17 cellular contexts compared by ENCODE assay signal in the genomic region with DNA sequence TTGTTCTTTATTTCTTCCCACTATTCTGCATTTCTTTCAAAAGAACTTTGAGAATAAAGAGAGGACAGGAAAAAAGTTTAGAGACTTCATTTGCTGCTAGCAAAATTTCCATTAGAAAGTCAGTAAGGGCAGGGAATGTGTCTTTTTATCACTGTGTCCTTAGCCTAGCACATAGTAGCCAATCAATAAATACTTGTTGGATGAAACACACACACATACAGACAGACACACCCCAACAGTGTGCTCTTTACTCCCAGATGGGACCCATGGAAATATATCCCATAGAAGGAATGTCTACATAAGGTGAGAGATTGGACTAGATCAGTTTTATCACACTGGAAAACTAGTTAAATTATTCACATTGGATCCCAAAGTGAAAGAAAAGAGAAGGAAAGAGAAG. TPM values are rescaled to one million over a fixed set of nuclear protein-coding genes. Genes with fewer than 3 reads are reported as not detected.
DNase-seq lines count a peak whose midpoint lies in the region; ATAC-seq, FAIRE-seq and TF ChIP-seq lines count a peak whose summit lies in the region.
"Had no signal": no experiment of that assay in that cellular context is flagged by ENCODE, and none has a peak within 500 bp of the region (broad histone marks: within the 10 kb centered on the region; RNA-seq: fewer than 3 reads in every experiment).

No MANE protein-coding gene starts in this region.

- H3K27me3 Mint-ChIP-seq in activated naive CD4-positive, alpha-beta T cell treated with anti-CD3 and anti-CD28 coated beads, Interleukin-2, amount 50 U/mL, for 24 hours = no peaks in the 10 kb centered on the region
- no peaks in the 10 kb centered on the region for H3K27me3 Mint-ChIP-seq in astrocyte (ENCODE audit: low read depth, unreplicated experiment)
- H3K27me3 Mint-ChIP-seq in progenitor cell of endocrine pancreas = no peaks in the 10 kb centered on the region
- H3K27me3 Mint-ChIP-seq: CD8-positive, alpha-beta memory T cell had no signal

- H3K79me2 ChIP-seq in astrocyte (ENCODE audit: insufficient read depth, low read length) = no peaks in the 10 kb centered on the region

- ATAC-seq in activated naive CD4-positive, alpha-beta T cell treated with anti-CD3 and anti-CD28 coated beads, Interleukin-2, amount 50 U/mL, for 72 hours = no peak
- ATAC-seq: GM12878 had no signal

- peaks cover 5% of the 10 kb centered on the region for H3K4me1 Mint-ChIP-seq in activated naive CD4-positive, alpha-beta T cell treated with anti-CD3 and anti-CD28 coated beads, Interleukin-2, amount 50 U/mL, for 24 hours
- H3K4me1 Mint-ChIP-seq in astrocyte (ENCODE audit: low read depth, unreplicated experiment) (peaks cover 18% of the 10 kb centered on the region), progenitor cell of endocrine pancreas (ENCODE audit: low read depth) (peaks cover 8% of the 10 kb centered on the region)

- H4K20me1 ChIP-seq in astrocyte (ENCODE audit: insufficient read depth, low read length) = no peaks in the 10 kb centered on the region
- H4K20me1 ChIP-seq: BLaER1 had no signal

- H3K4me1 ChIP-seq in astrocyte (ENCODE audit: insufficient read depth, low read length) = no peaks in the 10 kb centered on the region
- H3K4me1 ChIP-seq: BLaER1 had no signal

- TF ChIP-seq CTCF in astrocyte (IDR thresholded peaks at IDR 0.05; ENCODE audit: insufficient read depth, low read depth, low read length) (no peak), progenitor cell of endocrine pancreas (IDR thresholded peaks at IDR 0.05; ENCODE audit: unreplicated experiment) (no peak)

- no peak overlapping the region for H3K9ac ChIP-seq in astrocyte (ENCODE audit: low read length)
- H3K9ac ChIP-seq: BLaER1 had no signal

- H3K36me3 ChIP-seq in astrocyte (ENCODE audit: insufficient read depth, low read length) = no peaks in the 10 kb centered on the region
- H3K36me3 ChIP-seq: BLaER1 had no signal

- no peak for DNase-seq in activated naive CD4-positive, alpha-beta T cell treated with anti-CD3 and anti-CD28 coated beads, Interleukin-2, amount 50 U/mL, for 72 hours (ENCODE audit: low spot score in 2 of 2)
- no peak for DNase-seq in astrocyte (ENCODE audit: low read depth)
- DNase-seq in progenitor cell of endocrine pancreas (ENCODE audit: low spot score, unreplicated experiment) = no peak
- no peak for DNase-seq in activated CD4-positive, CD25-positive, alpha-beta regulatory T cell (lab: John Stamatoyannopoulos, UW)
- DNase-seq in DMS53 treated with DMSO at 0.1 percent for 48 hours (lab: John Stamatoyannopoulos, UW; ENCODE audit: unreplicated experiment) = no peak
- no peak for DNase-seq in cerebellar cortex (ENCODE audit: low spot score)
- DNase-seq: AML-193; Caco-2; CD8-positive, alpha-beta memory T cell; DMS53; HCEC 1CT; IMR-90 had no signal

- H3K4me2 ChIP-seq in astrocyte (ENCODE audit: low read length) = no peak overlapping the region
- H3K4me2 ChIP-seq: BLaER1 had no signal

- no peak overlapping the region for H3K4me3 Mint-ChIP-seq in activated naive CD4-positive, alpha-beta T cell treated with anti-CD3 and anti-CD28 coated beads, Interleukin-2, amount 50 U/mL, for 24 hours
- H3K4me3 Mint-ChIP-seq in astrocyte (ENCODE audit: unreplicated experiment) (peak overlapping the region; percentile 37), progenitor cell of endocrine pancreas (ENCODE audit: low read depth) (no peak overlapping the region)
- H3K4me3 Mint-ChIP-seq: CD8-positive, alpha-beta memory T cell had no signal

- no peak overlapping the region for H3K27ac ChIP-seq in astrocyte (ENCODE audit: low read depth, low read length)
- H3K27ac ChIP-seq: 22Rv1, BLaER1 had no signal

- H3K4me3 ChIP-seq in astrocyte (ENCODE audit: insufficient read depth, low read depth, low read length) = no peak overlapping the region
- H3K4me3 ChIP-seq: BLaER1, GM12878 had no signal

- no peaks in the 10 kb centered on the region for H3K9me3 ChIP-seq in astrocyte (ENCODE audit: insufficient read depth, low read depth, low read length)
- H3K9me3 ChIP-seq: BLaER1, Caco-2 had no signal

- no peak overlapping the region for H2AFZ ChIP-seq in astrocyte (ENCODE audit: low read depth, low read length)

- H3K27me3 ChIP-seq in astrocyte (ENCODE audit: insufficient read depth, low read length) = no peaks in the 10 kb centered on the region
- H3K27me3 ChIP-seq: BLaER1 had no signal

- FAIRE-seq in astrocyte (lab: Jason Lieb, UNC) = no peak
- FAIRE-seq: GM12878, GM18507 had no signal

- H3K36me3 Mint-ChIP-seq in activated naive CD4-positive, alpha-beta T cell treated with anti-CD3 and anti-CD28 coated beads, Interleukin-2, amount 50 U/mL, for 24 hours = peaks cover 3% of the 10 kb centered on the region
- H3K36me3 Mint-ChIP-seq in activated naive CD4-positive, alpha-beta T cell treated with anti-CD3 and anti-CD28 coated beads, Interleukin-2, amount 50 U/mL, for 72 hours = peaks cover 0 to 8% of the 10 kb centered on the region in 2 donors
- H3K36me3 Mint-ChIP-seq in astrocyte (ENCODE audit: low read depth, unreplicated experiment) (no peaks in the 10 kb centered on the region), progenitor cell of endocrine pancreas (ENCODE audit: insufficient read depth) (no peaks in the 10 kb centered on the region)

- no peaks in the 10 kb centered on the region for H3K9me3 Mint-ChIP-seq in activated naive CD4-positive, alpha-beta T cell treated with anti-CD3 and anti-CD28 coated beads, Interleukin-2, amount 50 U/mL, for 24 hours
- peaks cover 0 to 9% of the 10 kb centered on the region in 2 donors for H3K9me3 Mint-ChIP-seq in activated naive CD4-positive, alpha-beta T cell treated with anti-CD3 and anti-CD28 coated beads, Interleukin-2, amount 50 U/mL, for 72 hours
- H3K9me3 Mint-ChIP-seq in astrocyte (ENCODE audit: unreplicated experiment) (no peaks in the 10 kb centered on the region), progenitor cell of endocrine pancreas (ENCODE audit: low read depth) (no peaks in the 10 kb centered on the region)
- H3K9me3 Mint-ChIP-seq: CD8-positive, alpha-beta memory T cell had no signal

- peak overlapping the region; percentile 61 for H3K27ac Mint-ChIP-seq in activated naive CD4-positive, alpha-beta T cell treated with anti-CD3 and anti-CD28 coated beads, Interleukin-2, amount 50 U/mL, for 24 hours
- no peak overlapping the region for H3K27ac Mint-ChIP-seq in activated naive CD4-positive, alpha-beta T cell treated with anti-CD3 and anti-CD28 coated beads, Interleukin-2, amount 50 U/mL, for 72 hours
- H3K27ac Mint-ChIP-seq in astrocyte (ENCODE audit: unreplicated experiment) (peak overlapping the region; percentile 77), progenitor cell of endocrine pancreas (peak overlapping the region; percentile 73)
- H3K27ac Mint-ChIP-seq: CD8-positive, alpha-beta memory T cell had no signal

RNA-seq across cellular contexts. Expression of a gene that starts 21.1 kb away (rescaled TPM):
- 10 to 100 TPM; 25.7 to 31.5 TPM for total RNA-seq in activated naive CD4-positive, alpha-beta T cell treated with anti-CD3 and anti-CD28 coated beads, Interleukin-2, amount 50 U/mL, for 72 hours
- total RNA-seq in astrocyte = 23.2 and 23.8 TPM in 2 replicates
- total RNA-seq in progenitor cell of endocrine pancreas = 60.9 and 63.6 TPM in 2 replicates

Comparison
In these comparisons a context has a peak if more than half of its experiments do, and no peak if none do; other contexts are left out.
1. H3K27ac Mint-ChIP-seq: peak in activated naive CD4-positive, alpha-beta T cell treated with anti-CD3 and anti-CD28 coated beads, Interleukin-2, amount 50 U/mL, for 24 hours (single experiment), astrocyte (single experiment) and progenitor cell of endocrine pancreas (single experiment); none in activated naive CD4-positive, alpha-beta T cell treated with anti-CD3 and anti-CD28 coated beads, Interleukin-2, amount 50 U/mL, for 72 hours (0 of 2).